ENCODE assay signal across 8 cellular contexts in the genomic region with DNA sequence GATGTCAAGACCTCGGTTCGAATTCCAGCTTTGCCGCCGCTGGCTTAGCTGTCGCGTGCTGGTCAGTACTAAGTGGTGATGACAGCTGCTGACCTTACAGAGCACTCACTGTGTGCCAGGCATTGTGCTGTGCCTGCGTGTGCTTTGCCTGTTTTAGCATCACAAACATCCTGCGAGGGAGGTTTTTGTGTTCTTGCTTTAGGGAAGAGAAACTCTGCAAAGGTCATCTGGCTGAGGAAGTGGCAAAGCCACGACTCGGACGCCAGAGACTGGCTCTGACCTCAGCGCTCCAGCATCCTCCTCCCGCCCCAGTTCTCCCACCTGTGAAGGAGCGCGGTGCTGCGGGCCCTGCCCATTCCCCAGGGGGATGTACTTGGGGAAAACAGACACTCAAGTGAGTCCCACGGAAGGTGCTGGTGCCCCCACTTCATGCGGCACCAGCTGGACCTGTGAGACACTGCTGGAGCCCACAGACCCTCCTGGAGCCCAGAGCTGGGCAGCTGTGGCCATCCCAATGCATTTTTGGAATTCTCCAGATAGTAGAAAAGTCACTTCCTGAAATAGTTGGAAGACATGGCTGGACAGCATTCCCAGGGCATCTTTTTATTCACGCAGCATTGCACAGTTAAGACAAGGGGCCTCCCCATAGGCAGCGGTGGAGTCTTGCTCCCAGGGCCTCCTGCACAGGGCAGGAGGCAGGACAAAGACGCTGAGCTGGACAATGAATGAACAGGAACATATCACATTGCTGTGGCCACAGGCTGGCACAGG. TPM values are rescaled to one million over a fixed set of nuclear protein-coding genes. Genes with fewer than 3 reads are reported as not detected.
DNase-seq lines count a peak whose midpoint lies in the region; ATAC-seq and TF ChIP-seq lines count a peak whose summit lies in the region.

No MANE protein-coding gene starts in this region.

- H3K27me3 ChIP-seq in breast epithelium: no peaks in the 10 kb centered on the region

- intact Hi-C loops in Right ventricle myocardium inferior (cut with DNase I) (no loop called here), cardiac septum (cut with DNase I) (no loop called here), breast epithelium (cut with DNase I; ENCODE audit: low total_unique reads) (no loop called here)

- ATAC-seq in Right ventricle myocardium inferior: peak; percentile 70
- ATAC-seq in HG03520 (IDR thresholded peaks at IDR 0.05; ENCODE audit: unreplicated experiment): peak; percentile 61

- no peaks in the 10 kb centered on the region for H3K9me3 ChIP-seq in breast epithelium

- TF ChIP-seq CTCF in breast epithelium (IDR thresholded peaks at IDR 0.05): no peak

- H3K36me3 ChIP-seq in breast epithelium: no peaks in the 10 kb centered on the region

- no peak for TF ChIP-seq POLR2A in breast epithelium (IDR thresholded peaks at IDR 0.05)

- peaks cover 0 to 5% of the 10 kb centered on the region in 2 donors for H3K4me1 ChIP-seq in breast epithelium

- H3K27ac ChIP-seq in caudate nucleus (ENCODE audit: low read depth, low read length) (peak overlapping the region; percentile 64), breast epithelium (peak overlapping the region in 1 of 2 donors; percentile 49)

- no peak overlapping the region for H3K4me3 ChIP-seq in breast epithelium

- DNase-seq in Right ventricle myocardium inferior (ENCODE audit: missing footprints): peak; percentile 81
- DNase-seq in cardiac septum (ENCODE audit: low spot score): no peak
- DNase-seq in caudate nucleus (lab: John Stamatoyannopoulos, UW): peak in 15 of 61 donors; percentile 5 to 38 (median 16)
- DNase-seq in myocyte (ENCODE audit: low read depth): peak; percentile 83
- no peak for DNase-seq in breast epithelium (ENCODE audit: low spot score in 2 of 2)
- no peak for DNase-seq in activated CD4-positive, alpha-beta T cell treated with anti-CD3 and anti-CD28 coated beads for 48 hours
- DNase-seq in NCI-H526 treated with DMSO at 0.1 percent for 48 hours (lab: John Stamatoyannopoulos, UW): no peak

RNA-seq across cellular contexts. Expression of gene HERPUD1, which starts 20.0 kb away (rescaled TPM):
- total RNA-seq in Right ventricle myocardium inferior: 114 TPM
- total RNA-seq in cardiac septum: 87.4 TPM
- total RNA-seq in myocyte: 255 and 327 TPM in 2 replicates
- polyA plus RNA-seq in myocyte (2012): 339 TPM
- total RNA-seq in breast epithelium: 100 to 1,000 TPM; 123 to 162 (median 149) TPM

RNA-seq across cellular contexts. Expression of gene SLC12A3, which starts 46.9 kb away (rescaled TPM):
- not detected for total RNA-seq in Right ventricle myocardium inferior
- not detected for total RNA-seq in cardiac septum
- 0.16 TPM in 1 of 2 replicates, not detected in the other for total RNA-seq in myocyte
- 0.06 TPM for polyA plus RNA-seq in myocyte (2012)
- not detected for total RNA-seq in breast epithelium

RNA-seq across cellular contexts. Expression of gene CETP, which starts 49.8 kb away (rescaled TPM):
- total RNA-seq in Right ventricle myocardium inferior (0.32 TPM), cardiac septum (not detected), myocyte (0.10 TPM in 1 of 2 replicates, not detected in the other), breast epithelium (under 1 TPM; 0.44 to 0.80 (median 0.66) TPM)
- polyA plus RNA-seq in myocyte (2012): 0.19 TPM

Comparison
In these comparisons a context has a peak if more than half of its experiments do, and no peak if none do; other contexts are left out.
1. DNase-seq: peak in Right ventricle myocardium inferior (single experiment) and myocyte (single experiment); none in cardiac septum (single experiment), breast epithelium (0 of 2), activated CD4-positive, alpha-beta T cell treated with anti-CD3 and anti-CD28 coated beads for 48 hours (single experiment) and NCI-H526 treated with DMSO at 0.1 percent for 48 hours (single experiment).